Comparison of ENCODE assay signal across 1 cellular context in genomic region chr11:10307022-10307410, GRCh38.
A peak's percentile ranks its signal among the peaks of the same experiment; 100 is the strongest.
TF ChIP-seq lines count a peak whose summit lies in the region.

No MANE protein-coding gene starts in this region.

TF ChIP-seq in HepG2, 621 proteins besides CTCF, POLR2A, EP300 and RAD21:
- TF ChIP-seq ZNF557 (CRISPR knock-in tag; IDR thresholded peaks at IDR 0.05): no peak
- TF ChIP-seq XRCC5 (optimal IDR thresholded peaks at IDR 0.05; ENCODE audit: low read length): no peak
- TF ChIP-seq POLR2AphosphoS2 (IDR thresholded peaks at IDR 0.05; ENCODE audit: low read depth, low read length): 0 out of 2 replicates have a peak, but pooled peaks have one; percentile 28
- TF ChIP-seq HNF1B (CRISPR knock-in tag; IDR thresholded peaks at IDR 0.05): no peak
- TF ChIP-seq RFX3 (CRISPR knock-in tag; IDR thresholded peaks at IDR 0.05): no peak
- no peak for TF ChIP-seq ZNF713 (CRISPR knock-in tag; IDR thresholded peaks at IDR 0.05)
